ENCODE assay signal across 1 cellular context in genomic region chr19:54133957-54134590, GRCh38.
TF ChIP-seq lines count a peak whose summit lies in the region.

No MANE protein-coding gene starts in this region.

TF ChIP-seq in HCT116, 20 proteins besides CTCF, POLR2A, EP300 and RAD21:
- TF ChIP-seq REST (IDR thresholded peaks at IDR 0.05; ENCODE audit: low read depth) (no peak), CEBPB (IDR thresholded peaks at IDR 0.05; ENCODE audit: low read depth) (no peak), EZH2 (IDR thresholded peaks at IDR 0.05) (no peak), FOSL1 (IDR thresholded peaks at IDR 0.05; ENCODE audit: low read depth) (no peak), CBX3 (IDR thresholded peaks at IDR 0.05; ENCODE audit: low read depth) (no peak), ZFX (IDR thresholded peaks at IDR 0.05) (no peak), SIN3A (IDR thresholded peaks at IDR 0.05; ENCODE audit: low read depth) (no peak), ATF3 (IDR thresholded peaks at IDR 0.05) (no peak), ELF1 (IDR thresholded peaks at IDR 0.05; ENCODE audit: borderline replicate concordance, low read depth) (no peak), ZNF274 (IDR thresholded peaks at IDR 0.05; ENCODE audit: low read depth, low read length) (no peak), EGR1 (IDR thresholded peaks at IDR 0.05; ENCODE audit: low read depth) (no peak), YY1 (IDR thresholded peaks at IDR 0.05; ENCODE audit: extremely low read depth, insufficient replicate concordance, low read depth, low read length) (no peak), TCF7L2 (IDR thresholded peaks at IDR 0.05; ENCODE audit: borderline replicate concordance, extremely low read depth, insufficient read depth, insufficient read length) (no peak), JUND (IDR thresholded peaks at IDR 0.05) (no peak), MAX (IDR thresholded peaks at IDR 0.05) (no peak), POLR2AphosphoS5 (IDR thresholded peaks at IDR 0.05; ENCODE audit: low read depth, low read length) (no peak), ZBTB33 (IDR thresholded peaks at IDR 0.05; ENCODE audit: extremely low read depth, insufficient replicate concordance, low read length) (no peak)
